Comparison of ENCODE assay signal across 24 cellular contexts in the genomic region with DNA sequence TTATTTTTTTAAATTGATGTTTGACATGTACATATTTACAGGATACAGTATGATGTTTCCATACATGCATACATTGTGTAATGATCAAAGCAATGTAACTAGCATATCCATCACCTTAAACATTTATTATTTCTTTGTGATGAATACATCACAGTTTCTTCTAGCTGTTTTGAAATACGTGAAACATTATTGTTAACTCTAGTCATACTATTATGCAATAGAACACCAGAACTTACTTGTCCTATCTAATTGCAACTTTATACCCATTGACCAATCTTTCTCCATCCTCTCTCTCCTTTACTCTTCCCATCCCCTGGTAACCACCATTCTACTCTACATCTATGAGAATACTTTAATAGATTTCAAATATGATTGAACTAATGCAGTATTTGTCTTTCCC.
"Had no signal": no experiment of that assay in that cellular context is flagged by ENCODE, and none has a peak within 500 bp of the region (broad histone marks: within the 10 kb centered on the region; RNA-seq: fewer than 3 reads in every experiment).

No MANE protein-coding gene starts in this region.

- H3K4me3 ChIP-seq: coronary artery, dorsolateral prefrontal cortex, esophagus muscularis mucosa, gastroesophageal sphincter, heart left ventricle, hepatocyte, left lung, lower lobe of right lung, mucosa of descending colon had no signal

- H3K4me3 Mint-ChIP-seq: effector memory CD8-positive, alpha-beta T cell; endodermal cell; immature natural killer cell; mesothelial cell of epicardium; naive B cell had no signal

- H3K4me1 Mint-ChIP-seq: naive B cell had no signal

- ATAC-seq: effector memory CD8-positive, alpha-beta T cell; foreskin keratinocyte; gastroesophageal sphincter; heart left ventricle; left cardiac atrium; left lung; left ventricle myocardium superior; lower lobe of right lung; mucosa of descending colon had no signal

- FAIRE-seq: islet of Langerhans, keratinocyte had no signal

- DNase-seq: dermis blood vessel endothelial cell; dorsolateral prefrontal cortex; effector CD4-positive, alpha-beta T cell; effector memory CD8-positive, alpha-beta T cell; endodermal cell; erythroblast; foreskin keratinocyte; heart left ventricle; hypothalamus; immature natural killer cell; left cardiac atrium; left lung; left ventricle myocardium superior; lower lobe of right lung; mesenchymal stem cell; mucosa of descending colon; naive B cell had no signal

- H3K9me3 Mint-ChIP-seq: endodermal cell had no signal

- H3K27me3 Mint-ChIP-seq: effector memory CD8-positive, alpha-beta T cell; naive B cell had no signal

- H3K27ac Mint-ChIP-seq: effector memory CD8-positive, alpha-beta T cell; endodermal cell; immature natural killer cell; mesothelial cell of epicardium; naive B cell had no signal
